In the genomic region with DNA sequence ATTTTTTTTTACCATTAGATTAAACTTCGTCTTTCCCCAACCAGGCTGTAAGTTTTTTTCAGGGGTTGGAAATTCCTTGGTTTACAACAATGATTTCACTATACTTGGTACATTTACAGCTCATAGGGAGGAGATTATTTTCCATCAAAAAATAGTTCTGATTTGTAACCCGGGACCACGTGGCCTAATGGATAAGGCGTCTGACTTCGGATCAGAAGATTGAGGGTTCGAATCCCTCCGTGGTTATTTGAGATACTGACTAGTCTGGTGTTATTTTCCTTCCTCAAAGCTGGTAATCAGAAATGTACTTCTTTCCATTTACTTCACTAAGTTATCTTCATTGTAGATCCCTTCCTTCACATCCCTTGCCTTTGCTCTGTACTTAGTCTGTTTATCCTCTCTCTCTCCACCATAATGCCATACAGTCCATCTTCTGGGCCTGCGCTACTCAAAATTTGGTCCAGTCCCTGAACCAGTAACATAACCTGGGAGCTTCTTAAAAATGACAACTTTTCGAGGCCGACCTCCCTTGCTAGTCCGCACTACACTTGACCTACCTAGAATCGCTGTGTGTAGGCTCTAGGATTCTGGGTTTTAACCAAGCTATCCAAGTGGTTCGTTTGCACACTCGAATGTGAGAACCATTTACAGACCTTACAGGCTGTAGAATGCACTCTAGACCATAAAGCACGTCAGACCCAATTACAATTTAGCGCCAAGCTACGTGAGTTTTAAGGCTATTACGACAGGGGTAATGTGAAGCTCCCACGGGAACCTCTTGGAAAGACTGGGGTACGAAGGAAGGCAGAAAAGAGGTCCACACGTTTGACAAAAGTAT, we compare ENCODE assay signal across 1 cellular context.
TF ChIP-seq lines count a peak whose summit lies in the region.

No MANE protein-coding gene starts in this region.

TF ChIP-seq in K562, 482 proteins besides CTCF, POLR2A, EP300 and RAD21 (continued from another document and continues in another):
- TF ChIP-seq, protein P1, sequence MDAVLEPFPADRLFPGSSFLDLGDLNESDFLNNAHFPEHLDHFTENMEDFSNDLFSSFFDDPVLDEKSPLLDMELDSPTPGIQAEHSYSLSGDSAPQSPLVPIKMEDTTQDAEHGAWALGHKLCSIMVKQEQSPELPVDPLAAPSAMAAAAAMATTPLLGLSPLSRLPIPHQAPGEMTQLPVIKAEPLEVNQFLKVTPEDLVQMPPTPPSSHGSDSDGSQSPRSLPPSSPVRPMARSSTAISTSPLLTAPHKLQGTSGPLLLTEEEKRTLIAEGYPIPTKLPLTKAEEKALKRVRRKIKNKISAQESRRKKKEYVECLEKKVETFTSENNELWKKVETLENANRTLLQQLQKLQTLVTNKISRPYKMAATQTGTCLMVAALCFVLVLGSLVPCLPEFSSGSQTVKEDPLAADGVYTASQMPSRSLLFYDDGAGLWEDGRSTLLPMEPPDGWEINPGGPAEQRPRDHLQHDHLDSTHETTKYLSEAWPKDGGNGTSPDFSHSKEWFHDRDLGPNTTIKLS (IDR thresholded peaks at IDR 0.05; ENCODE audit: borderline replicate concordance, low read depth): peak; percentile 38; the same call in 1 of the 2 replicates
- TF ChIP-seq, protein P2, sequence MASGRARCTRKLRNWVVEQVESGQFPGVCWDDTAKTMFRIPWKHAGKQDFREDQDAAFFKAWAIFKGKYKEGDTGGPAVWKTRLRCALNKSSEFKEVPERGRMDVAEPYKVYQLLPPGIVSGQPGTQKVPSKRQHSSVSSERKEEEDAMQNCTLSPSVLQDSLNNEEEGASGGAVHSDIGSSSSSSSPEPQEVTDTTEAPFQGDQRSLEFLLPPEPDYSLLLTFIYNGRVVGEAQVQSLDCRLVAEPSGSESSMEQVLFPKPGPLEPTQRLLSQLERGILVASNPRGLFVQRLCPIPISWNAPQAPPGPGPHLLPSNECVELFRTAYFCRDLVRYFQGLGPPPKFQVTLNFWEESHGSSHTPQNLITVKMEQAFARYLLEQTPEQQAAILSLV (tag; IDR thresholded peaks at IDR 0.05): no peak; the same call in 1 of the 2 replicates
- TF ChIP-seq, protein P3, sequence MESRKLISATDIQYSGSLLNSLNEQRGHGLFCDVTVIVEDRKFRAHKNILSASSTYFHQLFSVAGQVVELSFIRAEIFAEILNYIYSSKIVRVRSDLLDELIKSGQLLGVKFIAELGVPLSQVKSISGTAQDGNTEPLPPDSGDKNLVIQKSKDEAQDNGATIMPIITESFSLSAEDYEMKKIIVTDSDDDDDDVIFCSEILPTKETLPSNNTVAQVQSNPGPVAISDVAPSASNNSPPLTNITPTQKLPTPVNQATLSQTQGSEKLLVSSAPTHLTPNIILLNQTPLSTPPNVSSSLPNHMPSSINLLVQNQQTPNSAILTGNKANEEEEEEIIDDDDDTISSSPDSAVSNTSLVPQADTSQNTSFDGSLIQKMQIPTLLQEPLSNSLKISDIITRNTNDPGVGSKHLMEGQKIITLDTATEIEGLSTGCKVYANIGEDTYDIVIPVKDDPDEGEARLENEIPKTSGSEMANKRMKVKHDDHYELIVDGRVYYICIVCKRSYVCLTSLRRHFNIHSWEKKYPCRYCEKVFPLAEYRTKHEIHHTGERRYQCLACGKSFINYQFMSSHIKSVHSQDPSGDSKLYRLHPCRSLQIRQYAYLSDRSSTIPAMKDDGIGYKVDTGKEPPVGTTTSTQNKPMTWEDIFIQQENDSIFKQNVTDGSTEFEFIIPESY (CRISPR knock-in tag; IDR thresholded peaks at IDR 0.05): peak; percentile 64; the same call in 1 of the 2 replicates
- no peak for TF ChIP-seq ZC3H8 (IDR thresholded peaks at IDR 0.05)
- no peak for TF ChIP-seq ZNF695 (CRISPR knock-in tag; IDR thresholded peaks at IDR 0.05)
- no peak for TF ChIP-seq ZNF140 (CRISPR knock-in tag; IDR thresholded peaks at IDR 0.05)
- TF ChIP-seq MYNN (IDR thresholded peaks at IDR 0.05): no peak
- no peak for TF ChIP-seq MYNN (CRISPR knock-in tag; IDR thresholded peaks at IDR 0.05)
- TF ChIP-seq, protein P4, sequence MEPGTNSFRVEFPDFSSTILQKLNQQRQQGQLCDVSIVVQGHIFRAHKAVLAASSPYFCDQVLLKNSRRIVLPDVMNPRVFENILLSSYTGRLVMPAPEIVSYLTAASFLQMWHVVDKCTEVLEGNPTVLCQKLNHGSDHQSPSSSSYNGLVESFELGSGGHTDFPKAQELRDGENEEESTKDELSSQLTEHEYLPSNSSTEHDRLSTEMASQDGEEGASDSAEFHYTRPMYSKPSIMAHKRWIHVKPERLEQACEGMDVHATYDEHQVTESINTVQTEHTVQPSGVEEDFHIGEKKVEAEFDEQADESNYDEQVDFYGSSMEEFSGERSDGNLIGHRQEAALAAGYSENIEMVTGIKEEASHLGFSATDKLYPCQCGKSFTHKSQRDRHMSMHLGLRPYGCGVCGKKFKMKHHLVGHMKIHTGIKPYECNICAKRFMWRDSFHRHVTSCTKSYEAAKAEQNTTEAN (CRISPR knock-in tag; IDR thresholded peaks at IDR 0.05): no peak
- TF ChIP-seq POLR2G (IDR thresholded peaks at IDR 0.05; ENCODE audit: low read depth, low read length): no peak
- TF ChIP-seq ZNF507 (tag; conservative IDR thresholded peaks at IDR 0.05): 0 out of 2 replicates have a peak, but pooled peaks have one; percentile 24
- TF ChIP-seq, protein P5, sequence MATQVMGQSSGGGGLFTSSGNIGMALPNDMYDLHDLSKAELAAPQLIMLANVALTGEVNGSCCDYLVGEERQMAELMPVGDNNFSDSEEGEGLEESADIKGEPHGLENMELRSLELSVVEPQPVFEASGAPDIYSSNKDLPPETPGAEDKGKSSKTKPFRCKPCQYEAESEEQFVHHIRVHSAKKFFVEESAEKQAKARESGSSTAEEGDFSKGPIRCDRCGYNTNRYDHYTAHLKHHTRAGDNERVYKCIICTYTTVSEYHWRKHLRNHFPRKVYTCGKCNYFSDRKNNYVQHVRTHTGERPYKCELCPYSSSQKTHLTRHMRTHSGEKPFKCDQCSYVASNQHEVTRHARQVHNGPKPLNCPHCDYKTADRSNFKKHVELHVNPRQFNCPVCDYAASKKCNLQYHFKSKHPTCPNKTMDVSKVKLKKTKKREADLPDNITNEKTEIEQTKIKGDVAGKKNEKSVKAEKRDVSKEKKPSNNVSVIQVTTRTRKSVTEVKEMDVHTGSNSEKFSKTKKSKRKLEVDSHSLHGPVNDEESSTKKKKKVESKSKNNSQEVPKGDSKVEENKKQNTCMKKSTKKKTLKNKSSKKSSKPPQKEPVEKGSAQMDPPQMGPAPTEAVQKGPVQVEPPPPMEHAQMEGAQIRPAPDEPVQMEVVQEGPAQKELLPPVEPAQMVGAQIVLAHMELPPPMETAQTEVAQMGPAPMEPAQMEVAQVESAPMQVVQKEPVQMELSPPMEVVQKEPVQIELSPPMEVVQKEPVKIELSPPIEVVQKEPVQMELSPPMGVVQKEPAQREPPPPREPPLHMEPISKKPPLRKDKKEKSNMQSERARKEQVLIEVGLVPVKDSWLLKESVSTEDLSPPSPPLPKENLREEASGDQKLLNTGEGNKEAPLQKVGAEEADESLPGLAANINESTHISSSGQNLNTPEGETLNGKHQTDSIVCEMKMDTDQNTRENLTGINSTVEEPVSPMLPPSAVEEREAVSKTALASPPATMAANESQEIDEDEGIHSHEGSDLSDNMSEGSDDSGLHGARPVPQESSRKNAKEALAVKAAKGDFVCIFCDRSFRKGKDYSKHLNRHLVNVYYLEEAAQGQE (CRISPR knock-in tag; IDR thresholded peaks at IDR 0.05; ENCODE audit: low read depth): no peak
- no peak for TF ChIP-seq SRSF9 (IDR thresholded peaks at IDR 0.05; ENCODE audit: borderline replicate concordance, low read depth, low read length)
- no peak for TF ChIP-seq IRF2 (CRISPR knock-in tag; IDR thresholded peaks at IDR 0.05)
- TF ChIP-seq NFYB (IDR thresholded peaks at IDR 0.05; ENCODE audit: extremely low read depth, insufficient read length): no peak
- no peak for TF ChIP-seq CCNT2 (IDR thresholded peaks at IDR 0.05; ENCODE audit: borderline replicate concordance, extremely low read depth, insufficient read length, low read depth, low read length)
- TF ChIP-seq ELF2 (CRISPR knock-in tag; IDR thresholded peaks at IDR 0.05): no peak
- TF ChIP-seq, protein P6, sequence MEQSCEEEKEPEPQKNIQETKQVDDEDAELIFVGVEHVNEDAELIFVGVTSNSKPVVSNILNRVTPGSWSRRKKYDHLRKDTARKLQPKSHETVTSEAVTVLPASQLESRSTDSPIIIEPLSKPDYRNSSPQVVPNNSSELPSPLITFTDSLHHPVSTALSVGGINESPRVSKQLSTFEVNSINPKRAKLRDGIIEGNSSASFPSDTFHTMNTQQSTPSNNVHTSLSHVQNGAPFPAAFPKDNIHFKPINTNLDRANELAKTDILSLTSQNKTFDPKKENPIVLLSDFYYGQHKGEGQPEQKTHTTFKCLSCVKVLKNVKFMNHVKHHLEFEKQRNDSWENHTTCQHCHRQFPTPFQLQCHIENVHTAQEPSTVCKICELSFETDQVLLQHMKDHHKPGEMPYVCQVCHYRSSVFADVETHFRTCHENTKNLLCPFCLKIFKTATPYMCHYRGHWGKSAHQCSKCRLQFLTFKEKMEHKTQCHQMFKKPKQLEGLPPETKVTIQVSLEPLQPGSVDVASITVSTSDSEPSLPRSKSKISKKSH (CRISPR knock-in tag; IDR thresholded peaks at IDR 0.05): no peak
- TF ChIP-seq ZNF232 (CRISPR knock-in tag; IDR thresholded peaks at IDR 0.05): no peak
- TF ChIP-seq, protein P7, sequence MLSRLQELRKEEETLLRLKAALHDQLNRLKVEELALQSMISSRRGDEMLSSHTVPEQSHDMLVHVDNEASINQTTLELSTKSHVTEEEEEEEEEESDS (CRISPR knock-in tag; IDR thresholded peaks at IDR 0.05): no peak
- no peak for TF ChIP-seq CHD2 (IDR thresholded peaks at IDR 0.05; ENCODE audit: low read depth, low read length)
- TF ChIP-seq WHSC1 (IDR thresholded peaks at IDR 0.05; ENCODE audit: low read length): no peak
- TF ChIP-seq TEAD4 (IDR thresholded peaks at IDR 0.05; ENCODE audit: low read length): peak; percentile 79
- no peak for TF ChIP-seq TEAD4 (CRISPR knock-in tag; IDR thresholded peaks at IDR 0.05; ENCODE audit: borderline replicate concordance)
- no peak for TF ChIP-seq ZBED1 (IDR thresholded peaks at IDR 0.05)
- TF ChIP-seq FOXP1 (CRISPR knock-in tag; IDR thresholded peaks at IDR 0.05): peak; percentile 85
- peak; percentile 24; the same call in 1 of the 2 replicates for TF ChIP-seq CEBPB (tag; IDR thresholded peaks at IDR 0.05)
- no peak for TF ChIP-seq SAFB2 (IDR thresholded peaks at IDR 0.05; ENCODE audit: borderline replicate concordance, low read depth, low read length, severe bottlenecking)
- no peak for TF ChIP-seq SRSF7 (optimal IDR thresholded peaks at IDR 0.05; ENCODE audit: low read depth, low read length)
- TF ChIP-seq, protein P8, sequence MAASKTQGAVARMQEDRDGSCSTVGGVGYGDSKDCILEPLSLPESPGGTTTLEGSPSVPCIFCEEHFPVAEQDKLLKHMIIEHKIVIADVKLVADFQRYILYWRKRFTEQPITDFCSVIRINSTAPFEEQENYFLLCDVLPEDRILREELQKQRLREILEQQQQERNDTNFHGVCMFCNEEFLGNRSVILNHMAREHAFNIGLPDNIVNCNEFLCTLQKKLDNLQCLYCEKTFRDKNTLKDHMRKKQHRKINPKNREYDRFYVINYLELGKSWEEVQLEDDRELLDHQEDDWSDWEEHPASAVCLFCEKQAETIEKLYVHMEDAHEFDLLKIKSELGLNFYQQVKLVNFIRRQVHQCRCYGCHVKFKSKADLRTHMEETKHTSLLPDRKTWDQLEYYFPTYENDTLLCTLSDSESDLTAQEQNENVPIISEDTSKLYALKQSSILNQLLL (CRISPR knock-in tag; IDR thresholded peaks at IDR 0.05; ENCODE audit: borderline replicate concordance): no peak
- no peak for TF ChIP-seq ZNF444 (CRISPR knock-in tag; IDR thresholded peaks at IDR 0.05)
- TF ChIP-seq ATF1 (CRISPR knock-in tag; IDR thresholded peaks at IDR 0.05): no peak
- TF ChIP-seq ATF1 (tag; IDR thresholded peaks at IDR 0.05): peak; percentile 60
- TF ChIP-seq TOE1 (IDR thresholded peaks at IDR 0.05; ENCODE audit: borderline replicate concordance): no peak
- no peak; the same call in 1 of the 2 replicates for TF ChIP-seq TOE1 (CRISPR knock-in tag; IDR thresholded peaks at IDR 0.05; ENCODE audit: borderline replicate concordance, low read depth)
- TF ChIP-seq NEUROD1 (IDR thresholded peaks at IDR 0.05; ENCODE audit: borderline replicate concordance, low read depth, low read length, partially characterized antibody): no peak
- peak; percentile 89 for TF ChIP-seq KDM1A (IDR thresholded peaks at IDR 0.05)
- TF ChIP-seq, protein P9, sequence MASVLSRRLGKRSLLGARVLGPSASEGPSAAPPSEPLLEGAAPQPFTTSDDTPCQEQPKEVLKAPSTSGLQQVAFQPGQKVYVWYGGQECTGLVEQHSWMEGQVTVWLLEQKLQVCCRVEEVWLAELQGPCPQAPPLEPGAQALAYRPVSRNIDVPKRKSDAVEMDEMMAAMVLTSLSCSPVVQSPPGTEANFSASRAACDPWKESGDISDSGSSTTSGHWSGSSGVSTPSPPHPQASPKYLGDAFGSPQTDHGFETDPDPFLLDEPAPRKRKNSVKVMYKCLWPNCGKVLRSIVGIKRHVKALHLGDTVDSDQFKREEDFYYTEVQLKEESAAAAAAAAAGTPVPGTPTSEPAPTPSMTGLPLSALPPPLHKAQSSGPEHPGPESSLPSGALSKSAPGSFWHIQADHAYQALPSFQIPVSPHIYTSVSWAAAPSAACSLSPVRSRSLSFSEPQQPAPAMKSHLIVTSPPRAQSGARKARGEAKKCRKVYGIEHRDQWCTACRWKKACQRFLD (CRISPR knock-in tag; IDR thresholded peaks at IDR 0.05): 0 out of 2 replicates have a peak, but pooled peaks have one; percentile 49
- TF ChIP-seq ZNF717 (CRISPR knock-in tag; IDR thresholded peaks at IDR 0.05): no peak
- TF ChIP-seq MCM5 (IDR thresholded peaks at IDR 0.05; ENCODE audit: low read depth): no peak
- TF ChIP-seq ZFPM2 (CRISPR knock-in tag; IDR thresholded peaks at IDR 0.05): 0 out of 2 replicates have a peak, but pooled peaks have one; percentile 63
